In the genomic region with DNA sequence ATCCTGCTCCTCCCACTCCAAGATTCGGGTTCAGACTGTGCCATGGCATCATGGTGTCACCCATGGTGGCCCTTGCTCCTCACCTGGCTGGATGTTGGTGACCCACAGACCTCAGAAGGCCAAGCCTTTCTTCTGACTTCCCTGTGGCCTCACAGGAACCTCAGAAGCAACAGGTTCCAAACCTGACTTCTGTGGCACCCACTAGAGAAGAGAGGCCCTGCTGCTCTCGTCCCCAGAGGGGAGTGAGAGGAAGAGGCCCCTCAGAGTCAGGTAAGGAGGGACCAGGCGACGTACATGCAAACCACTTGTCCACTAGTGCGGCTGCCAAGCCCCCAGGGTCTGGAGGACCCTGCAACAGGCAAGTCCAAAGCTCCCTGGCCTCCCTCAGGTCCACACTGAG, we compare ENCODE assay signal across 30 cellular contexts. TPM values are rescaled to one million over a fixed set of nuclear protein-coding genes. Genes with fewer than 3 reads are reported as not detected.
"Had no signal": no experiment of that assay in that cellular context is flagged by ENCODE, and none has a peak within 500 bp of the region (broad histone marks: within the 10 kb centered on the region; RNA-seq: fewer than 3 reads in every experiment).

No MANE protein-coding gene starts in this region.

- H3K4me2 ChIP-seq: hepatocyte, neural progenitor cell had no signal

- H3K27me3 ChIP-seq: esophagus muscularis mucosa, foreskin keratinocyte, gastroesophageal sphincter, heart left ventricle, hepatocyte, left lung, neural progenitor cell, ovary, sigmoid colon, stomach, thyroid gland, vagina had no signal

- H3K4me1 ChIP-seq: esophagus muscularis mucosa, foreskin keratinocyte, gastroesophageal sphincter, heart left ventricle, left lung, neural progenitor cell, psoas muscle, sigmoid colon, stomach, thyroid gland, vagina had no signal

- ATAC-seq: foreskin keratinocyte; gastroesophageal sphincter; heart left ventricle; left cardiac atrium; left lung; mucosa of descending colon; natural killer cell treated with Interleukin-12 subunit alpha and Interleukin-12 subunit beta and Interleukin-15 and Interleukin-18, amount 100 ng/mL, for 72 hours; psoas muscle; right cardiac atrium; stimulated activated effector memory CD8-positive, alpha-beta T cell treated with anti-CD3 and anti-CD28 coated beads, Interleukin-12 subunit alpha, Interleukin-12 subunit beta, amount 100 ng/mL, for 72 hours had no signal

- H3K27me3 Mint-ChIP-seq: dendritic cell treated with granulocyte-macrophage colony-stimulating factor and Interleukin-4, amounts not matched to agents 40 ng/mL and 50 ng/mL, for 4 days; naive B cell; natural killer cell treated with Interleukin-12 subunit alpha and Interleukin-12 subunit beta and Interleukin-15 and Interleukin-18, amount 100 ng/mL, for 72 hours had no signal

- H3K79me2 ChIP-seq: hepatocyte had no signal

- H3K4me1 Mint-ChIP-seq: mesothelial cell of epicardium; neural progenitor cell; stimulated activated effector memory CD8-positive, alpha-beta T cell treated with anti-CD3 and anti-CD28 coated beads, Interleukin-12 subunit alpha, Interleukin-12 subunit beta, amount 100 ng/mL, for 72 hours had no signal

- H3K9me3 ChIP-seq: esophagus muscularis mucosa, gastroesophageal sphincter, left lung, mucosa of descending colon, ovary, psoas muscle, sigmoid colon, thyroid gland, vagina had no signal

- H3K27ac ChIP-seq: esophagus muscularis mucosa, foreskin keratinocyte, gastroesophageal sphincter, heart left ventricle, hepatocyte, left lung, neural progenitor cell, ovary, psoas muscle, sigmoid colon, stomach, thyroid gland, vagina had no signal

- FAIRE-seq: endothelial cell of umbilical vein had no signal

- H3K27ac Mint-ChIP-seq: dendritic cell treated with granulocyte-macrophage colony-stimulating factor and Interleukin-4, amounts not matched to agents 40 ng/mL and 50 ng/mL, for 4 days; mesothelial cell of epicardium; natural killer cell treated with Interleukin-12 subunit alpha and Interleukin-12 subunit beta and Interleukin-15 and Interleukin-18, amount 100 ng/mL, for 72 hours; neural progenitor cell; stimulated activated effector memory CD8-positive, alpha-beta T cell treated with anti-CD3 and anti-CD28 coated beads, Interleukin-12 subunit alpha, Interleukin-12 subunit beta, amount 100 ng/mL, for 72 hours had no signal

- H3K4me3 Mint-ChIP-seq: dendritic cell treated with granulocyte-macrophage colony-stimulating factor and Interleukin-4, amounts not matched to agents 40 ng/mL and 50 ng/mL, for 4 days; mesothelial cell of epicardium; naive B cell; natural killer cell treated with Interleukin-12 subunit alpha and Interleukin-12 subunit beta and Interleukin-15 and Interleukin-18, amount 100 ng/mL, for 72 hours; neural progenitor cell; stimulated activated effector memory CD8-positive, alpha-beta T cell treated with anti-CD3 and anti-CD28 coated beads, Interleukin-12 subunit alpha, Interleukin-12 subunit beta, amount 100 ng/mL, for 72 hours had no signal

- H3K4me3 ChIP-seq: esophagus muscularis mucosa, gastroesophageal sphincter, heart left ventricle, hepatocyte, left lung, mucosa of descending colon, neural progenitor cell, ovary, psoas muscle, sigmoid colon, stomach, thyroid gland, vagina had no signal

- DNase-seq: effector CD8-positive, alpha-beta T cell; foreskin keratinocyte; heart left ventricle; left cardiac atrium; left lung; mesenchymal stem cell; naive B cell; nucleus accumbens; ovary; posterior cingulate gyrus; psoas muscle; sigmoid colon; stimulated activated CD4-positive, alpha-beta T cell treated with anti-CD3 and anti-CD28 coated beads, Interleukin-2, amount 100 ng/mL, for 24 hours; stimulated activated CD4-positive, alpha-beta T cell treated with anti-CD3 and anti-CD28 coated beads, Interleukin-4, amount 100 ng/mL, for 24 hours; stimulated activated naive CD4-positive, alpha-beta T cell treated with Interleukin-2 at 50 U/mL for 16 hours; stomach; thyroid gland; trophoblast cell had no signal

- H3K36me3 Mint-ChIP-seq: naive B cell; natural killer cell treated with Interleukin-12 subunit alpha and Interleukin-12 subunit beta and Interleukin-15 and Interleukin-18, amount 100 ng/mL, for 72 hours had no signal

- H2AFZ ChIP-seq: hepatocyte, neural progenitor cell had no signal

- H3K36me3 ChIP-seq: neural progenitor cell, ovary had no signal

- H3K9ac ChIP-seq: neural progenitor cell had no signal

- H3K9me3 Mint-ChIP-seq: dendritic cell treated with granulocyte-macrophage colony-stimulating factor and Interleukin-4, amounts not matched to agents 40 ng/mL and 50 ng/mL, for 4 days; naive B cell; natural killer cell treated with Interleukin-12 subunit alpha and Interleukin-12 subunit beta and Interleukin-15 and Interleukin-18, amount 100 ng/mL, for 72 hours; stimulated activated effector memory CD8-positive, alpha-beta T cell treated with anti-CD3 and anti-CD28 coated beads, Interleukin-12 subunit alpha, Interleukin-12 subunit beta, amount 100 ng/mL, for 72 hours had no signal

RNA-seq across cellular contexts. Expression of a gene that starts 17.9 kb away (rescaled TPM):
- total RNA-seq: natural killer cell treated with Interleukin-12 subunit alpha and Interleukin-12 subunit beta and Interleukin-15 and Interleukin-18, amount 100 ng/mL, for 72 hours had no signal
